ENCODE assay signal across 4 cellular contexts in genomic region chr4:56705373-56705772, GRCh38. TPM values are rescaled to one million over a fixed set of nuclear protein-coding genes. Genes with fewer than 3 reads are reported as not detected.
"Had no signal": no experiment of that assay in that cellular context is flagged by ENCODE, and none has a peak within 500 bp of the region (broad histone marks: within the 10 kb centered on the region; RNA-seq: fewer than 3 reads in every experiment).

No MANE protein-coding gene starts in this region.

- H3K4me3 ChIP-seq: GM12878 had no signal

- ATAC-seq: GM12878 had no signal

- DNase-seq: GDM1, GF-D8 had no signal

RNA-seq across cellular contexts. Expression of gene HOPX, which starts 24.3 kb away (rescaled TPM):
- total RNA-seq: G401 had no signal
